Comparison of ENCODE assay signal across 11 cellular contexts in genomic region chr1:210912752-210913151, GRCh38.
"Had no signal": no experiment of that assay in that cellular context is flagged by ENCODE, and none has a peak within 500 bp of the region (broad histone marks: within the 10 kb centered on the region; RNA-seq: fewer than 3 reads in every experiment).

No MANE protein-coding gene starts in this region.

- H3K27ac ChIP-seq: GM23248 had no signal

- H3K36me3 ChIP-seq: HAP-1 had no signal

- H3K4me1 ChIP-seq: HAP-1 had no signal

- H3K4me2 ChIP-seq: GM23338 had no signal

- H3K9ac ChIP-seq: GM23248 had no signal

- ATAC-seq: GM23338, HCT116 had no signal

- H3K9me3 Mint-ChIP-seq: GM23338, H9, HFFc6 had no signal

- H3K4me3 Mint-ChIP-seq: GM23338, H9, HFFc6 had no signal

- H3K4me3 ChIP-seq: GM23248, GM23338, HAP-1 had no signal

- DNase-seq: GM23248, GOT3, H7, H9, HCEC 1CT, HFFc6 had no signal

- FAIRE-seq: H1, H54 had no signal

- H3K9me3 ChIP-seq: HAP-1 had no signal

- H3K27ac Mint-ChIP-seq: GM23338, H9, HFFc6 had no signal

- H2AFZ ChIP-seq: GM23248, GM23338 had no signal
